Comparison of ENCODE assay signal across 6 cellular contexts in the genomic region with DNA sequence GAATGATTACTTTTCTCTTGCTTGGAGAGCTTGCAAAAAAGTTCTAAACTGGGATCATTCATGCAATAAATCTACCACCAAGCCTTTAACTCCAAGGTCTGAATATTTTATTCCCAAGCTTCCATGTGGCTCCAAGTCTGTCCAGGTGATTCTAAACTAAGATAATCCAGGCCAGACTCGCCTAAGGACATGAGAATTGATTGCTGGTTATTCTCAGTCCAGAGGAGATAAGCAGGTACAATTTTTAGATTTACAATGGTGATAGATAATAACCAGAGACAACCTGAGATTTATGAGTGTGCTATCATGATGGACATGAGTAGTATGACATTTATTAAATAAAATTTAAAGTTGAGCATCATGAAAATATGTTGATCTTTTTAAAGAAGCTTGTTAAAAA.
"Had no signal": no experiment of that assay in that cellular context is flagged by ENCODE, and none has a peak within 500 bp of the region (broad histone marks: within the 10 kb centered on the region; RNA-seq: fewer than 3 reads in every experiment).

No MANE protein-coding gene starts in this region.

- ATAC-seq: GM23338, K562 had no signal

- H3K4me3 ChIP-seq: GM23338, K562 had no signal

- H3K4me2 ChIP-seq: GM23338 had no signal

- DNase-seq: H9, HCEC 1CT, IMR-90, KG1 had no signal

- H2AFZ ChIP-seq: GM23338 had no signal
